ENCODE assay signal across 11 cellular contexts in genomic region chr14:51304428-51304827, GRCh38.
DNase-seq lines count a peak whose midpoint lies in the region; ATAC-seq and TF ChIP-seq lines count a peak whose summit lies in the region.
"Had no signal": no experiment of that assay in that cellular context is flagged by ENCODE, and none has a peak within 500 bp of the region (broad histone marks: within the 10 kb centered on the region; RNA-seq: fewer than 3 reads in every experiment).

No MANE protein-coding gene starts in this region.

- no peaks in the 10 kb centered on the region for H3K36me3 Mint-ChIP-seq in naive thymus-derived CD8-positive, alpha-beta T cell

- H3K4me3 Mint-ChIP-seq in naive thymus-derived CD8-positive, alpha-beta T cell, result no peak overlapping the region

- H3K4me1 ChIP-seq in skeletal muscle satellite cell (ENCODE audit: control insufficient read depth, insufficient read depth, low read length), result peaks cover 28% of the 10 kb centered on the region

- no peak for ATAC-seq in naive thymus-derived CD8-positive, alpha-beta T cell

- POLR2A ChIA-PET in naive thymus-derived CD8-positive, alpha-beta T cell (lab: Charles Lee), result no interaction called here

- H3K27me3 Mint-ChIP-seq in naive thymus-derived CD8-positive, alpha-beta T cell, result peaks cover 0 to 10% (median 2%) of the 10 kb centered on the region in 5 donors

- H3K9ac ChIP-seq in skeletal muscle satellite cell (ENCODE audit: low read depth, low read length), result peak overlapping the region; percentile 62
- H3K9ac ChIP-seq: KMS-11 had no signal

- peaks cover 0 to 2% (median 0%) of the 10 kb centered on the region in 4 donors for H3K4me1 Mint-ChIP-seq in naive thymus-derived CD8-positive, alpha-beta T cell

- peak; percentile 36 for DNase-seq in H4 (ENCODE audit: low spot score)
- peak; percentile 84 for DNase-seq in RPMI7951 (ENCODE audit: low read depth)
- DNase-seq in epithelial cell of esophagus (ENCODE audit: low read depth), result peak; percentile 67
- no peak for DNase-seq in OCI-M1 (lab: John Stamatoyannopoulos, UW)
- no peak for DNase-seq in naive thymus-derived CD8-positive, alpha-beta T cell
- DNase-seq in NCI-H2196 treated with DMSO at 0.1 percent for 48 hours (lab: John Stamatoyannopoulos, UW; ENCODE audit: unreplicated experiment), result no peak
- DNase-seq: effector CD4-positive, alpha-beta T cell; GOT3 had no signal

- H3K9me3 ChIP-seq in skeletal muscle satellite cell (replicated peaks; ENCODE audit: low read length), result no peaks in the 10 kb centered on the region
- H3K9me3 ChIP-seq: neutrophil had no signal

- H3K4me3 ChIP-seq in epithelial cell of esophagus (ENCODE audit: low read length) (no peak overlapping the region), skeletal muscle satellite cell (ENCODE audit: low read length) (peak overlapping the region; percentile 22)

- no peaks in the 10 kb centered on the region for H3K9me3 Mint-ChIP-seq in naive thymus-derived CD8-positive, alpha-beta T cell

- H3K27ac Mint-ChIP-seq in naive thymus-derived CD8-positive, alpha-beta T cell, result no peak overlapping the region

- no peaks in the 10 kb centered on the region for H3K27me3 ChIP-seq in skeletal muscle satellite cell (ENCODE audit: control insufficient read depth, insufficient read depth, low read length)
- H3K27me3 ChIP-seq: neutrophil had no signal

- H3K4me2 ChIP-seq in skeletal muscle satellite cell (ENCODE audit: low read length), result peak overlapping the region; percentile 53
- H3K4me2 ChIP-seq: KMS-11 had no signal

- H3K36me3 ChIP-seq in skeletal muscle satellite cell (ENCODE audit: insufficient read depth, low read length), result no peaks in the 10 kb centered on the region
- H3K36me3 ChIP-seq: neutrophil had no signal

- no peak for TF ChIP-seq CTCF in epithelial cell of esophagus (IDR thresholded peaks at IDR 0.05; ENCODE audit: insufficient read depth, low read depth, low read length, missing control alignments)

Comparison
In these comparisons a context has a peak if more than half of its experiments do, and no peak if none do; other contexts are left out.
1. DNase-seq: peak in H4 (single experiment), RPMI7951 (single experiment) and epithelial cell of esophagus (single experiment); none in OCI-M1 (single experiment), naive thymus-derived CD8-positive, alpha-beta T cell (0 of 10) and NCI-H2196 treated with DMSO at 0.1 percent for 48 hours (single experiment).